In the genomic region with DNA sequence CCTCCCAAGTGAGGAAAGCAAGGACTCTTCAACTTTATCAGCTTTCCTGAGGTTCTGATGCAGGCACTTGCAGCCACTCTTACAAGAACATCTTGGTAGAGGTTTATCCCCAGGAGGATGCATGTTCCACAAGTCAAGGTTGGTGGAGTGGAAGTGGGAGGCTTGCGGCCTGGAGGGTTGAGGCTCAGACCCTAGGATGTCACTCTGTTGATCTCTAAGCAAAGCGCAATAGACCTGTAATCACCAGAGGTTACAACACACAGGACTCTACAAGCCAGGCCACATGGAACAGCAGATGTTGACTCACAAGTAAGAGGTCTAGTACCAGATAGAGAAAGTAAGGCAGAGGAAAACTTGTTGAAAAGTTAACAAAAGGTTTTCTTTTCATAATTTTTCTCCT, we compare ENCODE assay signal across 17 cellular contexts. TPM values are rescaled to one million over a fixed set of nuclear protein-coding genes. Genes with fewer than 3 reads are reported as not detected.
DNase-seq lines count a peak whose midpoint lies in the region; ATAC-seq and TF ChIP-seq lines count a peak whose summit lies in the region.
"Had no signal": no experiment of that assay in that cellular context is flagged by ENCODE, and none has a peak within 500 bp of the region (broad histone marks: within the 10 kb centered on the region; RNA-seq: fewer than 3 reads in every experiment).

No MANE protein-coding gene starts in this region.

- POLR2A ChIA-PET in HCT116 (lab: Charles Lee): no interaction called here

- no peaks in the 10 kb centered on the region for H3K27me3 Mint-ChIP-seq in nephron progenitor cell (ENCODE audit: low read depth, poor library complexity)
- H3K27me3 Mint-ChIP-seq: naive B cell had no signal

- no peak for ATAC-seq in HCT116
- ATAC-seq in left lung: peak; percentile 38
- ATAC-seq in HG02610 (IDR thresholded peaks at IDR 0.05; ENCODE audit: unreplicated experiment): no peak
- ATAC-seq: left cardiac atrium had no signal

- H4K20me1 ChIP-seq in BLaER1 (no peaks in the 10 kb centered on the region), HCT116 (ENCODE audit: insufficient read depth) (no peaks in the 10 kb centered on the region)

- no peak overlapping the region for H3K27ac Mint-ChIP-seq in nephron progenitor cell
- H3K27ac Mint-ChIP-seq: CD4-positive, CD25-positive, alpha-beta regulatory T cell; T-helper 2 cell treated with Interferon-gamma antibody and Interleukin-4, amounts not matched to agents 5 μg/mL and 100 μg/mL, for 36 hours had no signal

- H3K4me3 Mint-ChIP-seq in nephron progenitor cell: no peak overlapping the region
- H3K4me3 Mint-ChIP-seq: T-helper 2 cell treated with Interferon-gamma antibody and Interleukin-4, amounts not matched to agents 5 μg/mL and 100 μg/mL, for 36 hours had no signal

- H3K4me1 Mint-ChIP-seq in nephron progenitor cell: peaks cover 8% of the 10 kb centered on the region

- H3K4me3 ChIP-seq in BLaER1: no peak overlapping the region
- no peak overlapping the region for H3K4me3 ChIP-seq in HCT116 (replicated peaks in 1 of 2; ENCODE audit: low read depth in 1 of 2, low read length in 2 of 2)
- no peak overlapping the region for H3K4me3 ChIP-seq in adipocyte (ENCODE audit: low read length)
- H3K4me3 ChIP-seq in left lung: no peak overlapping the region
- H3K4me3 ChIP-seq in sigmoid colon: no peak overlapping the region
- H3K4me3 ChIP-seq: adrenal gland, heart left ventricle had no signal

- WGBS in sigmoid colon, 2 donors: 92 to 96% methylated on average over 2 of the region's 2 CpGs

- no peaks in the 10 kb centered on the region for H3K79me2 ChIP-seq in HCT116 (ENCODE audit: insufficient read depth, low read length)

- no peak for TF ChIP-seq EP300 in sigmoid colon (IDR thresholded peaks at IDR 0.05)

- 0 out of 2 replicates have a peak overlapping the region, but pooled peaks have one; percentile 5 for H3K4me2 ChIP-seq in BLaER1
- H3K4me2 ChIP-seq in HCT116 (ENCODE audit: low read length): no peak overlapping the region

- TF ChIP-seq RAD21 in HCT116 (IDR thresholded peaks at IDR 0.05; ENCODE audit: low read depth): no peak

- H3K9me3 Mint-ChIP-seq in nephron progenitor cell: no peaks in the 10 kb centered on the region
- H3K9me3 Mint-ChIP-seq: naive B cell; T-helper 2 cell treated with Interferon-gamma antibody and Interleukin-4, amounts not matched to agents 5 μg/mL and 100 μg/mL, for 36 hours had no signal

- no peaks in the 10 kb centered on the region for H3K27me3 ChIP-seq in BLaER1
- no peaks in the 10 kb centered on the region for H3K27me3 ChIP-seq in HCT116 (ENCODE audit: insufficient read depth, low read length)
- no peaks in the 10 kb centered on the region for H3K27me3 ChIP-seq in adipocyte (replicated peaks; ENCODE audit: control insufficient read depth, insufficient read depth, low read length)
- H3K27me3 ChIP-seq in left lung: no peaks in the 10 kb centered on the region
- H3K27me3 ChIP-seq in sigmoid colon: no peaks in the 10 kb centered on the region
- H3K27me3 ChIP-seq: adrenal gland, heart left ventricle had no signal

- DNase-seq in HCT116 (ENCODE audit: low read depth, low spot score) (no peak), adipocyte (ENCODE audit: low read depth) (peak; percentile 31), left lung (no peak), nephron progenitor cell (no peak), sigmoid colon (no peak), SW 1271 (lab: John Stamatoyannopoulos, UW) (no peak)
- DNase-seq: GDM1, heart left ventricle, left cardiac atrium, NCI-H2171 treated with DMSO at 0.1 percent for 48 hours, retina had no signal

- H3K4me1 ChIP-seq in BLaER1 (peaks cover 25% of the 10 kb centered on the region), HCT116 (ENCODE audit: control insufficient read depth in 1 of 2, insufficient read depth in 2 of 2, low read length in 2 of 2) (peaks cover 3 to 4% of the 10 kb centered on the region in 2 experiments; a peak in 1 of 4 replicates), adipocyte (ENCODE audit: control insufficient read depth, insufficient read depth, low read length) (peaks cover 12% of the 10 kb centered on the region), left lung (peaks cover 0 to 22% of the 10 kb centered on the region in 2 donors), sigmoid colon (no peaks in the 10 kb centered on the region)
- H3K4me1 ChIP-seq: adrenal gland had no signal

- no peaks in the 10 kb centered on the region for H3K36me3 Mint-ChIP-seq in nephron progenitor cell (ENCODE audit: low read depth)
- H3K36me3 Mint-ChIP-seq: CD4-positive, CD25-positive, alpha-beta regulatory T cell; naive B cell had no signal

- BruUV-seq in HCT116 (replicated peaks; lab: Mats Ljungman, UMichigan): no TSS peak

- no peak overlapping the region for H2AFZ ChIP-seq in HCT116 (ENCODE audit: low read depth, low read length, poor library complexity, severe bottlenecking)

- no peak for TF ChIP-seq CTCF in HCT116 (IDR thresholded peaks at IDR 0.05 in 2 of 3, conservative IDR thresholded peaks at IDR 0.05 in 1 of 3; ENCODE audit: borderline replicate concordance in 1 of 3, insufficient read depth in 1 of 3, low read depth in 2 of 3, low read length in 2 of 3)
- no peak for TF ChIP-seq CTCF in left lung (IDR thresholded peaks at IDR 0.05)
- TF ChIP-seq CTCF in nephron progenitor cell (IDR thresholded peaks at IDR 0.05): no peak
- no peak for TF ChIP-seq CTCF in sigmoid colon (IDR thresholded peaks at IDR 0.05)

- no peaks in the 10 kb centered on the region for H3K9me3 ChIP-seq in BLaER1
- no peaks in the 10 kb centered on the region for H3K9me3 ChIP-seq in HCT116 (ENCODE audit: control insufficient read depth in 1 of 2, insufficient read depth in 1 of 2, low read depth in 1 of 2, low read length in 2 of 2)
- no peaks in the 10 kb centered on the region for H3K9me3 ChIP-seq in adipocyte (ENCODE audit: control insufficient read depth, low read length)
- H3K9me3 ChIP-seq in left lung: no peaks in the 10 kb centered on the region
- no peaks in the 10 kb centered on the region for H3K9me3 ChIP-seq in sigmoid colon
- H3K9me3 ChIP-seq: adrenal gland, heart left ventricle had no signal

- no peaks in the 10 kb centered on the region for H3K36me3 ChIP-seq in BLaER1
- H3K36me3 ChIP-seq in HCT116 (ENCODE audit: control insufficient read depth in 1 of 2, insufficient read depth in 2 of 2, low read length in 2 of 2): no peaks in the 10 kb centered on the region
- H3K36me3 ChIP-seq in adipocyte (ENCODE audit: control insufficient read depth, insufficient read depth, low read length, severe bottlenecking): no peaks in the 10 kb centered on the region
- no peaks in the 10 kb centered on the region for H3K36me3 ChIP-seq in left lung
- no peaks in the 10 kb centered on the region for H3K36me3 ChIP-seq in sigmoid colon
- H3K36me3 ChIP-seq: adrenal gland, heart left ventricle had no signal

- CTCF ChIA-PET in HCT116 (lab: Charles Lee): interaction anchor here (0.6 kb wide), 1 partner anchor 11 kb away, joined by 3 read pairs; no protein-coding TSS in a partner anchor

- H3K9ac ChIP-seq in BLaER1 (no peak overlapping the region), HCT116 (ENCODE audit: low read length) (no peak overlapping the region), adipocyte (ENCODE audit: low read length) (no peak overlapping the region)

- no peak for TF ChIP-seq POLR2A in HCT116 (IDR thresholded peaks at IDR 0.05; ENCODE audit: borderline replicate concordance, extremely low read depth, insufficient read depth, insufficient read length)
- TF ChIP-seq POLR2A in sigmoid colon (IDR thresholded peaks at IDR 0.05): no peak

- no peak overlapping the region for H3K27ac ChIP-seq in BLaER1
- H3K27ac ChIP-seq in HCT116 (ENCODE audit: low read depth, low read length): no peak overlapping the region
- peak overlapping the region in 1 of 2 donors; percentile 26 for H3K27ac ChIP-seq in left lung
- H3K27ac ChIP-seq in sigmoid colon: no peak overlapping the region
- H3K27ac ChIP-seq: adrenal gland had no signal

- intact Hi-C loops in HCT116 (cut with micrococcal nuclease): no loop called here
- intact Hi-C loops in left lung (cut with DNase I): no loop called here
- intact Hi-C loops in sigmoid colon (cut with DNase I): no loop called here

- RAD21 ChIA-PET in HCT116 (lab: Charles Lee; ENCODE audit: low non-redundant PET in 1 of 2, low total read pairs in 2 of 2, uncharacterized antibody in 2 of 2, unreplicated experiment in 2 of 2): interaction anchor here in 1 of 2 experiments (0.6 kb wide), 1 partner anchor 29 kb away, joined by 3 read pairs; no protein-coding TSS in a partner anchor

- H3K9me2 ChIP-seq in HCT116 (ENCODE audit: insufficient read depth): no peaks in the 10 kb centered on the region

TF ChIP-seq in HCT116, 20 proteins besides CTCF, POLR2A, EP300 and RAD21:
- no peak for TF ChIP-seq TCF7L2 (IDR thresholded peaks at IDR 0.05; ENCODE audit: borderline replicate concordance, extremely low read depth, insufficient read depth, insufficient read length)
- 0 out of 2 replicates have a peak, but pooled peaks have one; percentile 25 for TF ChIP-seq CEBPB (IDR thresholded peaks at IDR 0.05; ENCODE audit: low read depth)
TF ChIP-seq in HCT116: peak in this region for 1.

RNA-seq across cellular contexts. Expression of gene UGCG, which starts 47.9 kb away (rescaled TPM):
- total RNA-seq in HCT116 (2021; ENCODE audit: unreplicated experiment) (32.6 TPM), left lung (10 to 100 TPM; 29.0 to 42.1 TPM), sigmoid colon (10 to 100 TPM; 18.6 to 89.3 (median 27.0) TPM)
- polyA plus RNA-seq in HCT116 (2012): 12.9 and 13.2 TPM in 2 replicates
- polyA plus RNA-seq in sigmoid colon: 10 to 100 TPM in 2 of 3 donors, 1 to 10 TPM in 1; 7.8 to 20.7 (median 12.5) TPM
